ENCODE assay signal across 7 cellular contexts in the genomic region with DNA sequence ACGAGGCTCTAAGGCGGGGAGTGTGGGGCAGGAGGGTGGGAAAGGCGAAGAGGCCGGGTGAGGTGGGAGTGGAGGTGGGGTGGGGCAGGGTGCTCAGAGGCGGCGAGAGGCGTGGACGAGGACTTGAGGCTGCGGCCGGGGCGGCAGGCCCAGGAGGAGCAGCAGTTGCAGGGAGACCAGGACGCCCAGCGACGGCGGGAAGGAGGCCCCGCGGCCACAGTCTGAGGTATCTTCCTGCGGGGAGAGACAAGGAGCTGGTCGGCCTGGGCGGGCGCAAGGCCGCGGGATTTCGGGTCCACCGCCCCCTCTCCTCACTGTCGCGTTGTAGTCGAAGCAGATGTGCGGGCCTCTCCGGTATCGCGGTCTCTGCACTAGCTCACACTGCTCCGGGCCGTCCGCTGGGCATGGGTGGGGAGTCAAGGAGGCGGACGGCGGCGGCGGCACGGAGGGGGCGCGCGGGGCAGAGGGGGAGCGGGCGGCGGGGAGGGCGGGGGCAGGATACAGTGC. TPM values are rescaled to one million over a fixed set of nuclear protein-coding genes. Genes with fewer than 3 reads are reported as not detected.
DNase-seq lines count a peak whose midpoint lies in the region; ATAC-seq and TF ChIP-seq lines count a peak whose summit lies in the region.

No MANE protein-coding gene starts in this region.

- H3K27me3 Mint-ChIP-seq in activated CD8-positive, alpha-beta T cell treated with anti-CD3 and anti-CD28 coated beads, Interleukin-2, amount 10 ng/mL, durations not matched to agents 7 days and 5 days (ENCODE audit: low read depth): peaks cover 5% of the 10 kb centered on the region
- no peaks in the 10 kb centered on the region for H3K27me3 Mint-ChIP-seq in stimulated activated naive CD8-positive, alpha-beta T cell treated with anti-CD3 and anti-CD28 coated beads, Interleukin-15, Interleukin-2, amounts not matched to agents 100 ng/mL and 50 ng/mL, for 24 hours

- peak; percentile 36 for DNase-seq in activated CD8-positive, alpha-beta T cell treated with anti-CD3 and anti-CD28 coated beads, Interleukin-2, amount 10 ng/mL, durations not matched to agents 7 days and 5 days

- no peak overlapping the region for H3K9ac ChIP-seq in iPS-15b (ENCODE audit: low read depth, low read length)

- peaks cover 17% of the 10 kb centered on the region for H3K27me3 ChIP-seq in iPS-15b (ENCODE audit: control insufficient read depth, insufficient read depth, low read length)

- H3K4me1 ChIP-seq in HEK293 (ENCODE audit: control insufficient read depth, insufficient read depth, low read length): no peaks in the 10 kb centered on the region
- H3K4me1 ChIP-seq in iPS-15b (ENCODE audit: control insufficient read depth, insufficient read depth, low read length): peaks cover 3% of the 10 kb centered on the region

- H3K4me1 Mint-ChIP-seq in activated CD8-positive, alpha-beta T cell treated with anti-CD3 and anti-CD28 coated beads, Interleukin-2, amount 10 ng/mL, durations not matched to agents 7 days and 5 days (ENCODE audit: low read depth): peaks cover 24% of the 10 kb centered on the region
- peaks cover 17% of the 10 kb centered on the region for H3K4me1 Mint-ChIP-seq in stimulated activated naive CD8-positive, alpha-beta T cell treated with anti-CD3 and anti-CD28 coated beads, Interleukin-15, Interleukin-2, amounts not matched to agents 100 ng/mL and 50 ng/mL, for 24 hours (ENCODE audit: low read depth)

- CTCF ChIA-PET in HEK293 (lab: Yijun Ruan, JAX): interaction anchor here (0.6 to 1.4 kb wide), 2 partner anchors 17 to 1138 kb away, joined by 3 to 4 read pairs; no protein-coding TSS in a partner anchor
- CTCF ChIA-PET in activated CD8-positive, alpha-beta T cell treated with anti-CD3 and anti-CD28 coated beads, Interleukin-2, amount 10 ng/mL, durations not matched to agents 7 days and 5 days (lab: Charles Lee): interaction anchor here (0.9 to 1.4 kb wide), 3 partner anchors 14 to 177 kb away, joined by 3 to 5 read pairs (median 5); partner anchors contain the start of genes CYB561D2 and NPRL2

- no peak overlapping the region for H3K27ac ChIP-seq in HEK293 (ENCODE audit: extremely low read depth, low read depth, low read length)

- H3K4me3 ChIP-seq in HEK293 (ENCODE audit: low read depth, low read length) (no peak overlapping the region; the same call in 1 of the 2 replicates), iPS-15b (ENCODE audit: low read depth, low read length) (peak overlapping the region; percentile 50)

- H3K36me3 ChIP-seq in HEK293 (ENCODE audit: control insufficient read depth in 2 of 2, insufficient read depth in 1 of 2, low read length in 2 of 2): no peaks in the 10 kb centered on the region
- peaks cover 3% of the 10 kb centered on the region for H3K36me3 ChIP-seq in iPS-15b (ENCODE audit: control insufficient read depth, insufficient read depth, low read length)

- POLR2A ChIA-PET in HEK293 (lab: Yijun Ruan, JAX): interaction anchor here (0.9 kb wide), 1 partner anchor 15 kb away, joined by 3 read pairs; the partner anchor contains the start of gene NPRL2
- POLR2A ChIA-PET in activated CD8-positive, alpha-beta T cell treated with anti-CD3 and anti-CD28 coated beads, Interleukin-2, amount 10 ng/mL, durations not matched to agents 7 days and 5 days (lab: Charles Lee): interaction anchor here (0.6 to 1.5 kb wide), 6 partner anchors 10 to 209 kb away, joined by 3 to 5 read pairs (median 3); partner anchors contain the start of genes CYB561D2 and NPRL2

- ATAC-seq in activated CD8-positive, alpha-beta T cell treated with anti-CD3 and anti-CD28 coated beads, Interleukin-2, amount 10 ng/mL, durations not matched to agents 7 days and 5 days: no peak
- ATAC-seq in HG02840 (IDR thresholded peaks at IDR 0.05; ENCODE audit: low FRiP score, unreplicated experiment): no peak
- ATAC-seq in HG02798 (IDR thresholded peaks at IDR 0.05; ENCODE audit: poor library complexity, unreplicated experiment): no peak
- ATAC-seq in HG03039 (IDR thresholded peaks at IDR 0.05; ENCODE audit: unreplicated experiment): no peak

- H3K9me3 ChIP-seq in HEK293 (ENCODE audit: control insufficient read depth, insufficient read depth, low read depth, low read length): no peaks in the 10 kb centered on the region
- no peaks in the 10 kb centered on the region for H3K9me3 ChIP-seq in iPS-15b (ENCODE audit: control insufficient read depth, insufficient read depth, low read length)

- peak overlapping the region; percentile 80 for H3K4me3 Mint-ChIP-seq in activated CD8-positive, alpha-beta T cell treated with anti-CD3 and anti-CD28 coated beads, Interleukin-2, amount 10 ng/mL, durations not matched to agents 7 days and 5 days
- H3K4me3 Mint-ChIP-seq in stimulated activated naive CD8-positive, alpha-beta T cell treated with anti-CD3 and anti-CD28 coated beads, Interleukin-15, Interleukin-2, amounts not matched to agents 100 ng/mL and 50 ng/mL, for 24 hours: peak overlapping the region; percentile 75

- peak overlapping the region; percentile 52 for H3K27ac Mint-ChIP-seq in activated CD8-positive, alpha-beta T cell treated with anti-CD3 and anti-CD28 coated beads, Interleukin-2, amount 10 ng/mL, durations not matched to agents 7 days and 5 days
- no peak overlapping the region for H3K27ac Mint-ChIP-seq in stimulated activated naive CD8-positive, alpha-beta T cell treated with anti-CD3 and anti-CD28 coated beads, Interleukin-15, Interleukin-2, amounts not matched to agents 100 ng/mL and 50 ng/mL, for 24 hours

- no peaks in the 10 kb centered on the region for H3K9me3 Mint-ChIP-seq in activated CD8-positive, alpha-beta T cell treated with anti-CD3 and anti-CD28 coated beads, Interleukin-2, amount 10 ng/mL, durations not matched to agents 7 days and 5 days (ENCODE audit: insufficient read depth)
- H3K9me3 Mint-ChIP-seq in stimulated activated naive CD8-positive, alpha-beta T cell treated with anti-CD3 and anti-CD28 coated beads, Interleukin-15, Interleukin-2, amounts not matched to agents 100 ng/mL and 50 ng/mL, for 24 hours: no peaks in the 10 kb centered on the region

- no peaks in the 10 kb centered on the region for H3K36me3 Mint-ChIP-seq in activated CD8-positive, alpha-beta T cell treated with anti-CD3 and anti-CD28 coated beads, Interleukin-2, amount 10 ng/mL, durations not matched to agents 7 days and 5 days (ENCODE audit: low read depth)
- no peaks in the 10 kb centered on the region for H3K36me3 Mint-ChIP-seq in stimulated activated naive CD8-positive, alpha-beta T cell treated with anti-CD3 and anti-CD28 coated beads, Interleukin-15, Interleukin-2, amounts not matched to agents 100 ng/mL and 50 ng/mL, for 24 hours (ENCODE audit: low read depth)

- TF ChIP-seq CTCF in HEK293 (tag by site-specific recombination; IDR thresholded peaks at IDR 0.05): no peak

TF ChIP-seq in HEK293, 187 proteins besides CTCF, POLR2A, EP300 and RAD21 (continues in another document):
- no peak for TF ChIP-seq ZNF664 (tag by site-specific recombination; IDR thresholded peaks at IDR 0.05)
- peak; percentile 17; the same call in 1 of the 2 replicates for TF ChIP-seq SP2 (tag by site-specific recombination; IDR thresholded peaks at IDR 0.05)
- no peak for TF ChIP-seq HOXC10 (CRISPR knock-in tag; IDR thresholded peaks at IDR 0.05)
- no peak for TF ChIP-seq ZXDB (tag by site-specific recombination; IDR thresholded peaks at IDR 0.05)
- TF ChIP-seq, protein P1, sequence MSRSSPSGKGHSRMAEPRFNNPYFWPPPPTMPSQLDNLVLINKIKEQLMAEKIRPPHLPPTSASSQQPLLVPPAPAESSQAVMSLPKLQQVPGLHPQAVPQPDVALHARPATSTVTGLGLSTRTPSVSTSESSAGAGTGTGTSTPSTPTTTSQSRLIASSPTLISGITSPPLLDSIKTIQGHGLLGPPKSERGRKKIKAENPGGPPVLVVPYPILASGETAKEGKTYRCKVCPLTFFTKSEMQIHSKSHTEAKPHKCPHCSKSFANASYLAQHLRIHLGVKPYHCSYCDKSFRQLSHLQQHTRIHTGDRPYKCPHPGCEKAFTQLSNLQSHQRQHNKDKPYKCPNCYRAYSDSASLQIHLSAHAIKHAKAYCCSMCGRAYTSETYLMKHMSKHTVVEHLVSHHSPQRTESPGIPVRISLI (tag by site-specific recombination; IDR thresholded peaks at IDR 0.05): no peak
- TF ChIP-seq, protein P2, sequence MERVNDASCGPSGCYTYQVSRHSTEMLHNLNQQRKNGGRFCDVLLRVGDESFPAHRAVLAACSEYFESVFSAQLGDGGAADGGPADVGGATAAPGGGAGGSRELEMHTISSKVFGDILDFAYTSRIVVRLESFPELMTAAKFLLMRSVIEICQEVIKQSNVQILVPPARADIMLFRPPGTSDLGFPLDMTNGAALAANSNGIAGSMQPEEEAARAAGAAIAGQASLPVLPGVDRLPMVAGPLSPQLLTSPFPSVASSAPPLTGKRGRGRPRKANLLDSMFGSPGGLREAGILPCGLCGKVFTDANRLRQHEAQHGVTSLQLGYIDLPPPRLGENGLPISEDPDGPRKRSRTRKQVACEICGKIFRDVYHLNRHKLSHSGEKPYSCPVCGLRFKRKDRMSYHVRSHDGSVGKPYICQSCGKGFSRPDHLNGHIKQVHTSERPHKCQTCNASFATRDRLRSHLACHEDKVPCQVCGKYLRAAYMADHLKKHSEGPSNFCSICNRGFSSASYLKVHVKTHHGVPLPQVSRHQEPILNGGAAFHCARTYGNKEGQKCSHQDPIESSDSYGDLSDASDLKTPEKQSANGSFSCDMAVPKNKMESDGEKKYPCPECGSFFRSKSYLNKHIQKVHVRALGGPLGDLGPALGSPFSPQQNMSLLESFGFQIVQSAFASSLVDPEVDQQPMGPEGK (tag by site-specific recombination; IDR thresholded peaks at IDR 0.05): no peak
- no peak for TF ChIP-seq YY2 (tag by site-specific recombination; IDR thresholded peaks at IDR 0.05)
- TF ChIP-seq ZNF16 (tag by site-specific recombination; IDR thresholded peaks at IDR 0.05; ENCODE audit: low read depth): no peak
- no peak for TF ChIP-seq ZNF350 (tag by site-specific recombination; IDR thresholded peaks at IDR 0.05)
- TF ChIP-seq ZNF324 (tag by site-specific recombination; IDR thresholded peaks at IDR 0.05): no peak
- no peak for TF ChIP-seq ZBTB1 (tag by site-specific recombination; IDR thresholded peaks at IDR 0.05)

RNA-seq across cellular contexts. Expression of gene TMEM115, which starts 5.3 kb away (rescaled TPM):
- total RNA-seq in activated CD8-positive, alpha-beta T cell treated with anti-CD3 and anti-CD28 coated beads, Interleukin-2, amount 10 ng/mL, durations not matched to agents 7 days and 5 days: 10 to 100 TPM; 18.0 to 18.9 TPM

RNA-seq across cellular contexts. Expression of gene CYB561D2, which starts 14.0 kb away (rescaled TPM):
- total RNA-seq in activated CD8-positive, alpha-beta T cell treated with anti-CD3 and anti-CD28 coated beads, Interleukin-2, amount 10 ng/mL, durations not matched to agents 7 days and 5 days: 10 to 100 TPM; 42.5 to 43.6 TPM

RNA-seq across cellular contexts. Expression of gene NPRL2, which starts 14.1 kb away (rescaled TPM):
- total RNA-seq in activated CD8-positive, alpha-beta T cell treated with anti-CD3 and anti-CD28 coated beads, Interleukin-2, amount 10 ng/mL, durations not matched to agents 7 days and 5 days: 10 to 100 TPM; 59.8 to 60.3 TPM

RNA-seq across cellular contexts. Expression of gene ZMYND10, which starts 19.1 kb away (rescaled TPM):
- total RNA-seq in activated CD8-positive, alpha-beta T cell treated with anti-CD3 and anti-CD28 coated beads, Interleukin-2, amount 10 ng/mL, durations not matched to agents 7 days and 5 days: 1 to 10 TPM; 5.0 to 5.1 TPM

RNA-seq across cellular contexts. Expression of gene RASSF1, which starts 24.0 kb away (rescaled TPM):
- total RNA-seq in activated CD8-positive, alpha-beta T cell treated with anti-CD3 and anti-CD28 coated beads, Interleukin-2, amount 10 ng/mL, durations not matched to agents 7 days and 5 days: 100 to 1,000 TPM; 172 to 174 TPM
